ENCODE assay signal across 34 cellular contexts in the genomic region with DNA sequence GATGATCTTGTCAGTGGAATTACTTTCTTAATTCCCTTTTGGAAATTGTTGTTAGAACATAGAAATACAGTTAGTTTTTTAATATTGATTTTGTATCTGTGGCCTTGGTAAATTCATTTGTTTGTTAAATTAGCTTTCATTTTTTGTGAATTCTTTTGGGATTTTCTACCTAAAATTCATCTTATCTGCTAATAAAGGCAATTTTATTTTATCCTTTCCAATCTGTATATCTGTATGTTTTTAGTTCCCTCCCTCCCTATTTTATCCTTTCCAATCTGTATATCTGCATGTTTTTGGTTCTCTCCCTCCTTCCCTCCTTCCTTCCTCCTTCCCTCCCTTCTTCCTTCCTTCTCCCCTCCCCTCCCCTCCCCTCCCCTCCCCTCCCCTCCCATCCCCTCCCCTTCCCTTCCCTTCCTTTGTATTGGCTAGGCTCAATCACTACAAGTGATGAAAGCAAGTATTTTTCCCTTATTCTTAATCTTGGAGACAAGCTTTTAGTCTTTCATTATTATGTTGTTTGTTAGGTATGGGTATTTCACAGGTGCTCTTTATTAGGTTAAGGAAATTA.
"Had no signal": no experiment of that assay in that cellular context is flagged by ENCODE, and none has a peak within 500 bp of the region (broad histone marks: within the 10 kb centered on the region; RNA-seq: fewer than 3 reads in every experiment).

No MANE protein-coding gene starts in this region.

- H3K27ac ChIP-seq: adrenal gland, ascending aorta, body of pancreas, brain microvascular endothelial cell, breast epithelium, cardiac muscle cell had no signal

- H3K4me3 ChIP-seq: ascending aorta, body of pancreas, breast epithelium, cardiac muscle cell had no signal

- H3K4me1 ChIP-seq: adrenal gland, ascending aorta, body of pancreas, breast epithelium had no signal

- FAIRE-seq: astrocyte, bronchial epithelial cell had no signal

- H3K27me3 ChIP-seq: adrenal gland, ascending aorta, body of pancreas, brain microvascular endothelial cell, breast epithelium, cardiac muscle cell had no signal

- H3K36me3 ChIP-seq: adrenal gland, ascending aorta, brain microvascular endothelial cell, breast epithelium, cardiac muscle cell had no signal

- ATAC-seq: activated naive CD4-positive, alpha-beta T cell treated with anti-CD3 and anti-CD28 coated beads, Interleukin-2, amount 50 U/mL, for 72 hours; activated naive CD8-positive, alpha-beta T cell treated with anti-CD3 and anti-CD28 coated beads, Interleukin-2, amount 50 U/mL, for 24 hours; activated T-cell treated with anti-CD3 and anti-CD28 coated beads, Interleukin-2, amount 50 U/mL, for 4 hours; activated T-cell treated with anti-CD3 and anti-CD28 coated beads, Interleukin-2, amount 50 U/mL, for 72 hours; activated T-helper 17 cell treated with anti-CD3 and anti-CD28 coated beads, Interleukin-2, amount 50 U/mL, for 72 hours; body of pancreas had no signal

- DNase-seq: activated effector memory CD4-positive, alpha-beta T cell treated with anti-CD3 and anti-CD28 coated beads, Interleukin-2, amount 50 U/mL, for 16 hours; activated effector memory CD4-positive, alpha-beta T cell treated with Interleukin-2 at 50 U/mL for 16 hours; activated gamma-delta T cell; activated gamma-delta T cell treated with Interleukin-2 at 50 U/mL for 16 hours; activated naive CD4-positive, alpha-beta T cell; activated naive CD4-positive, alpha-beta T cell treated with anti-CD3 and anti-CD28 coated beads for 36 hours; activated naive CD4-positive, alpha-beta T cell treated with anti-CD3 and anti-CD28 coated beads, Interleukin-2, amount 10 ng/mL, durations not matched to agents 7 days and 5 days; activated naive CD4-positive, alpha-beta T cell treated with anti-CD3 and anti-CD28 coated beads, Interleukin-2, amount 50 U/mL, for 16 hours; activated naive CD4-positive, alpha-beta T cell treated with Interleukin-2 at 50 U/mL for 16 hours; activated naive CD8-positive, alpha-beta T cell treated with anti-CD3 and anti-CD28 coated beads for 36 hours; activated naive CD8-positive, alpha-beta T cell treated with anti-CD3 and anti-CD28 coated beads, Interleukin-2, amount 10 ng/mL, durations not matched to agents 7 days and 5 days; activated naive CD8-positive, alpha-beta T cell treated with anti-CD3 and anti-CD28 coated beads, Interleukin-2, amount 50 U/mL, for 24 hours; activated T-cell treated with anti-CD3 and anti-CD28 coated beads, Interleukin-2, amount 50 U/mL, for 1 hour; activated T-cell treated with anti-CD3 and anti-CD28 coated beads, Interleukin-2, amount 50 U/mL, for 24 hours; activated T-cell treated with anti-CD3 and anti-CD28 coated beads, Interleukin-2, amount 50 U/mL, for 4 hours; activated T-cell treated with anti-CD3 and anti-CD28 coated beads, Interleukin-2, amount 50 U/mL, for 48 hours; activated T-cell treated with anti-CD3 and anti-CD28 coated beads, Interleukin-2, amount 50 U/mL, for 72 hours; adrenal gland; amniotic stem cell; amygdala; anterior cingulate cortex; aorta; body of pancreas; brain microvascular endothelial cell; caudate nucleus; central memory CD4-positive, alpha-beta T cell; cerebellar nuclear complex had no signal

- H3K9me3 ChIP-seq: ascending aorta, body of pancreas had no signal
